ENCODE assay signal across 5 cellular contexts in genomic region chr1:157445616-157446140, GRCh38.
DNase-seq lines count a peak whose midpoint lies in the region; ATAC-seq, FAIRE-seq and TF ChIP-seq lines count a peak whose summit lies in the region.
"Not testable (repeated sequence)": the region's sequence is repeated elsewhere in the genome, so short reads cannot be mapped to it uniquely, and the experiment has no call there.

No MANE protein-coding gene starts in this region.

- H3K4me2 ChIP-seq in H9 (ENCODE audit: insufficient read depth, insufficient read length, low read length); K562 (ENCODE audit: insufficient read depth, low read length): not testable (repeated sequence)

- not testable (repeated sequence) for ATAC-seq in K562

- no CpG with 5 or more reads among the region's 15 CpGs for WGBS in H9 (ENCODE audit: extremely low coverage, insufficient read length, low lambda C conversion rate)
- WGBS in K562 (ENCODE audit: insufficient coverage, low coverage, missing lambda C conversion rate) = 43% methylated on average over 11 of the region's 15 CpGs
- 66 to 93% methylated on average over 13 to 15 of the region's 15 CpGs for WGBS in testis, 2 donors

- H3K9ac ChIP-seq in H9 (ENCODE audit: extremely low read depth, insufficient read length, low read length); K562 (ENCODE audit: insufficient read depth in 1 of 2, low read depth in 2 of 2, low read length in 2 of 2): not testable (repeated sequence)

- TF ChIP-seq RAD21 in K562 (CRISPR knock-in tag; conservative IDR thresholded peaks at IDR 0.05 in 1 of 2, IDR thresholded peaks at IDR 0.05 in 1 of 2) = not testable (repeated sequence)

- intact Hi-C loops in K562 (cut with micrococcal nuclease); testis (cut with DNase I; ENCODE audit: low total_unique reads): not testable (repeated sequence)

- not testable (repeated sequence) for H2BK5ac ChIP-seq in H9 (ENCODE audit: insufficient read length, low read length)

- not testable (repeated sequence) for H3K4me3 Mint-ChIP-seq in H9

- H3K36me3 ChIP-seq in BE2C; K562 (ENCODE audit: control insufficient read depth, insufficient read depth, low read length); testis (ENCODE audit: low read depth, missing control alignments): not testable (repeated sequence)

- H4K8ac ChIP-seq in H9 (replicated peaks; ENCODE audit: insufficient read length, low read depth, low read length) = not testable (repeated sequence)

- peak overlapping the region in 2 of 3 experiments; percentile 2 to 56; a peak in 1 of 7 replicates for H3K27ac Mint-ChIP-seq in H9

- DNase-seq in BE2C = peak; percentile 21
- DNase-seq in Daoy (ENCODE audit: low read depth) = peak; percentile 15
- DNase-seq in H9 = not testable (repeated sequence)
- DNase-seq in K562 (ENCODE audit: extremely low read depth in 1 of 4, low spot score in 3 of 4) = peak in 1 of 4 experiments; percentile 27
- peak; percentile 72 for DNase-seq in testis

- TF ChIP-seq CTCF in BE2C (IDR thresholded peaks at IDR 0.05; ENCODE audit: low read depth, low read length); H9 (conservative IDR thresholded peaks at IDR 0.05); K562 (IDR thresholded peaks at IDR 0.05 in 2 of 3, conservative IDR thresholded peaks at IDR 0.05 in 1 of 3; ENCODE audit: insufficient read depth in 2 of 3, low read depth in 1 of 3, low read length in 3 of 3); testis (IDR thresholded peaks at IDR 0.05): not testable (repeated sequence)

- not testable (repeated sequence) for H3K36me3 Mint-ChIP-seq in H9 (ENCODE audit: insufficient read depth in 1 of 3, low read depth in 3 of 3)

- not testable (repeated sequence) for H3K9me1 ChIP-seq in K562 (ENCODE audit: control insufficient read depth, insufficient read depth, low read length)

- H3K4me3 ChIP-seq in BE2C (ENCODE audit: low read depth, low read length); K562: not testable (repeated sequence)
- H3K4me3 ChIP-seq in testis = peak overlapping the region; percentile 18 to 49

- H3K18ac ChIP-seq in H9 (ENCODE audit: insufficient read length, low read depth, low read length) = not testable (repeated sequence)

- H3K79me2 ChIP-seq in H9 (ENCODE audit: insufficient read depth, low read length); K562 (ENCODE audit: control insufficient read depth, insufficient read depth, low read length): not testable (repeated sequence)

- H4K20me1 ChIP-seq in H9 (ENCODE audit: control insufficient read depth, insufficient read depth, insufficient read length); K562 (replicated peaks; ENCODE audit: control insufficient read depth, insufficient read depth, low read length): not testable (repeated sequence)

- H3K79me1 ChIP-seq in H9 (ENCODE audit: insufficient read depth, low read depth, low read length, poor library complexity, severe bottlenecking) = not testable (repeated sequence)

- H2BK20ac ChIP-seq in H9 (ENCODE audit: low read depth, low read length, poor library complexity, severe bottlenecking) = not testable (repeated sequence)

- BruUV-seq in K562 (replicated peaks; lab: Mats Ljungman, UMichigan) = not testable (repeated sequence)

- not testable (repeated sequence) for H2BK15ac ChIP-seq in H9 (ENCODE audit: low read depth, low read length)

- H2AFZ ChIP-seq in H9 (ENCODE audit: low read length) = not testable (repeated sequence)
- peak overlapping the region; percentile 73 for H2AFZ ChIP-seq in K562 (ENCODE audit: low read depth, low read length)

- not testable (repeated sequence) for FAIRE-seq in K562 (lab: Jason Lieb, UNC)

- H3K23ac ChIP-seq in H9 (ENCODE audit: insufficient read length, low read depth, low read length) = not testable (repeated sequence)

- not testable (repeated sequence) for H3K27ac ChIP-seq in H9 (ENCODE audit: insufficient read length, low read depth, low read length); K562 (ENCODE audit: extremely low read depth, low read depth, low read length); testis

- not testable (repeated sequence) for H3K27me3 Mint-ChIP-seq in H9 (ENCODE audit: low read depth)

- CTCF ChIA-PET in K562 (lab: Yijun Ruan, JAX; ENCODE audit: low intra/inter-chr PET ratio) = not testable (repeated sequence)

- H3K9me3 ChIP-seq in BE2C; H9 (ENCODE audit: control insufficient read depth, low read depth, low read length); K562 (replicated peaks; ENCODE audit: control insufficient read depth, insufficient read depth, low read depth, low read length); testis: not testable (repeated sequence)

- not testable (repeated sequence) for H2AK5ac ChIP-seq in H9 (ENCODE audit: insufficient read length, low read length)

- H4K5ac ChIP-seq in H9 (ENCODE audit: insufficient read length, low read depth, low read length) = not testable (repeated sequence)

- POLR2A ChIA-PET in K562 (lab: Yijun Ruan, JAX) = interaction anchor here (0.8 kb wide), 1 partner anchor 19 kb away, joined by 3 read pairs; no protein-coding TSS in a partner anchor

- not testable (repeated sequence) for H3K4ac ChIP-seq in H9 (ENCODE audit: low read depth, low read length)

- TF ChIP-seq EP300 in K562 (IDR thresholded peaks at IDR 0.05; ENCODE audit: low read length) = not testable (repeated sequence)

- not testable (repeated sequence) for H2BK120ac ChIP-seq in H9 (ENCODE audit: low read depth, low read length, poor library complexity, severe bottlenecking)

- not testable (repeated sequence) for H3T11ph ChIP-seq in H9 (ENCODE audit: low read length)

- not testable (repeated sequence) for H2BK12ac ChIP-seq in H9 (ENCODE audit: insufficient read length, low read depth, low read length)

- H4K91ac ChIP-seq in H9 (ENCODE audit: insufficient read length, low read depth, low read length) = not testable (repeated sequence)

- H3K4me1 ChIP-seq in BE2C; H9 (ENCODE audit: insufficient read depth, low read length); K562 (replicated peaks in 1 of 2; ENCODE audit: control insufficient read depth in 2 of 2, insufficient read depth in 2 of 2, low read length in 2 of 2); testis: not testable (repeated sequence)

- H3K4me1 Mint-ChIP-seq in H9 = peaks cover 11 to 13% of the 10 kb centered on the region in 2 experiments

- not testable (repeated sequence) for H3K14ac ChIP-seq in H9 (ENCODE audit: insufficient read depth, low read length)

- not testable (repeated sequence) for H3K9me3 Mint-ChIP-seq in H9

- not testable (repeated sequence) for H3K23me2 ChIP-seq in H9 (ENCODE audit: insufficient read length, low read depth, low read length, poor library complexity, severe bottlenecking)

- not testable (repeated sequence) for H3K27me3 ChIP-seq in BE2C; H9 (ENCODE audit: insufficient read depth, low read length); K562 (ENCODE audit: control insufficient read depth in 2 of 2, insufficient read depth in 2 of 2, low read length in 2 of 2); testis

- TF ChIP-seq POLR2A in K562 (conservative IDR thresholded peaks at IDR 0.05) = not testable (repeated sequence)
- peak; percentile 55 for TF ChIP-seq POLR2A in testis (IDR thresholded peaks at IDR 0.05)

- in situ Hi-C loops in K562 (cut with MboI) = not testable (repeated sequence)

- H3K56ac ChIP-seq in H9 (ENCODE audit: insufficient read length, low read depth, low read length) = not testable (repeated sequence)

TF ChIP-seq in K562, 482 proteins besides CTCF, POLR2A, EP300 and RAD21 (continues in another document):
- TF ChIP-seq PKNOX1 (IDR thresholded peaks at IDR 0.05) (peak; percentile 80), NFYB (IDR thresholded peaks at IDR 0.05; ENCODE audit: extremely low read depth, insufficient read length) (peak; percentile 77), NRF1 (conservative IDR thresholded peaks at IDR 0.05 in 1 of 2, IDR thresholded peaks at IDR 0.05 in 1 of 2) (peak in 1 of 2 experiments; percentile 25; a peak in 1 of 4 replicates), PBX2 (tag; conservative IDR thresholded peaks at IDR 0.05; ENCODE audit: low read depth) (peak; percentile 62), RBM25 (IDR thresholded peaks at IDR 0.05; ENCODE audit: low read depth, low read length, severe bottlenecking) (peak; percentile 18)
- not testable (repeated sequence) for TF ChIP-seq PBX2 (CRISPR knock-in tag; IDR thresholded peaks at IDR 0.05; ENCODE audit: low read depth)
